ENCODE assay signal across 9 cellular contexts in genomic region chr10:121910673-121911420, GRCh38. TPM values are rescaled to one million over a fixed set of nuclear protein-coding genes. Genes with fewer than 3 reads are reported as not detected.
DNase-seq lines count a peak whose midpoint lies in the region; ATAC-seq and TF ChIP-seq lines count a peak whose summit lies in the region.
"Had no signal": no experiment of that assay in that cellular context is flagged by ENCODE, and none has a peak within 500 bp of the region (broad histone marks: within the 10 kb centered on the region; RNA-seq: fewer than 3 reads in every experiment).

No MANE protein-coding gene starts in this region.

- DNase-seq in MCF 10A (ENCODE audit: unreplicated experiment) (peak; percentile 17), breast epithelium (ENCODE audit: low spot score in 2 of 2) (no peak), epithelial cell of proximal tubule (ENCODE audit: low read depth) (peak; percentile 69), thyroid gland (no peak), NAMALWA (ENCODE audit: low spot score) (no peak), heart right ventricle (no peak)
- DNase-seq in stimulated activated CD4-positive, alpha-beta T cell treated with anti-CD3 and anti-CD28 coated beads, Interleukin-4, amount 100 ng/mL, for 24 hours, result no peak
- DNase-seq: activated gamma-delta T cell treated with Interleukin-2 at 50 U/mL for 16 hours had no signal

- H3K4me1 Mint-ChIP-seq in MCF 10A (ENCODE audit: insufficient read depth, unreplicated experiment), result no peaks in the 10 kb centered on the region

- no peaks in the 10 kb centered on the region for H3K27me3 Mint-ChIP-seq in MCF 10A (ENCODE audit: insufficient read depth, unreplicated experiment)

- CTCF ChIA-PET in MCF 10A (lab: Yijun Ruan, JAX), result interaction anchor here (1.6 kb wide), 1 partner anchor 11 kb away, joined by 9 read pairs; no protein-coding TSS in a partner anchor

- H3K27ac Mint-ChIP-seq in MCF 10A (ENCODE audit: low read depth, unreplicated experiment), result no peak overlapping the region

- BruUV-seq in MCF 10A (replicated peaks; lab: Mats Ljungman, UMichigan), result no TSS peak

- no peak overlapping the region for H3K27ac ChIP-seq in breast epithelium
- peak overlapping the region in 2 of 3 donors; percentile 5 to 39 for H3K27ac ChIP-seq in thyroid gland
- H3K27ac ChIP-seq in heart right ventricle, result peak overlapping the region in 1 of 10 donors; percentile 27

- H3K4me3 ChIP-seq in breast epithelium, result no peak overlapping the region
- H3K4me3 ChIP-seq in epithelial cell of proximal tubule (ENCODE audit: low read depth, low read length), result no peak overlapping the region
- H3K4me3 ChIP-seq in thyroid gland (replicated peaks in 1 of 3), result no peak overlapping the region
- no peak overlapping the region for H3K4me3 ChIP-seq in heart right ventricle

- peak; percentile 63 for ATAC-seq in HG03354 (IDR thresholded peaks at IDR 0.05; ENCODE audit: poor library complexity, severe bottlenecking, unreplicated experiment)
- ATAC-seq in heart right ventricle, result no peak

- H3K36me3 ChIP-seq in breast epithelium, result peaks cover 4% of the 10 kb centered on the region
- H3K36me3 ChIP-seq in thyroid gland, result peaks cover 0 to 10% of the 10 kb centered on the region in 2 donors
- peaks cover 0 to 89% (median 19%) of the 10 kb centered on the region in 9 donors for H3K36me3 ChIP-seq in heart right ventricle

- WGBS in thyroid gland, 2 donors, result 71 to 73% methylated on average over 5 of the region's 5 CpGs
- WGBS in heart right ventricle, 2 donors, result 65 to 78% methylated on average over 5 of the region's 5 CpGs

- TF ChIP-seq CTCF in MCF 10A (IDR thresholded peaks at IDR 0.05; ENCODE audit: unreplicated experiment), result no peak
- TF ChIP-seq CTCF in breast epithelium (IDR thresholded peaks at IDR 0.05), result no peak
- no peak for TF ChIP-seq CTCF in epithelial cell of proximal tubule (conservative IDR thresholded peaks at IDR 0.05; ENCODE audit: low read depth, low read length)
- no peak for TF ChIP-seq CTCF in thyroid gland (IDR thresholded peaks at IDR 0.05)
- no peak for TF ChIP-seq CTCF in heart right ventricle (IDR thresholded peaks at IDR 0.05)

- TF ChIP-seq POLR2A in breast epithelium (IDR thresholded peaks at IDR 0.05) (no peak), thyroid gland (IDR thresholded peaks at IDR 0.05) (no peak)

- H3K9me3 ChIP-seq in breast epithelium (no peaks in the 10 kb centered on the region), thyroid gland (no peaks in the 10 kb centered on the region), heart right ventricle (no peaks in the 10 kb centered on the region)

- no peaks in the 10 kb centered on the region for H3K27me3 ChIP-seq in breast epithelium
- H3K27me3 ChIP-seq in thyroid gland, result no peaks in the 10 kb centered on the region
- no peaks in the 10 kb centered on the region for H3K27me3 ChIP-seq in heart right ventricle

- intact Hi-C loops in MCF 10A (cut with micrococcal nuclease), result no loop called here
- intact Hi-C loops in breast epithelium (cut with DNase I; ENCODE audit: low total_unique reads), result no loop called here
- intact Hi-C loops in thyroid gland (cut with DNase I), result no loop called here
- intact Hi-C loops in heart right ventricle (cut with DNase I), result no loop called here

- H3K9me3 Mint-ChIP-seq in MCF 10A (ENCODE audit: unreplicated experiment), result no peaks in the 10 kb centered on the region

- POLR2A ChIA-PET in MCF 10A (lab: Yijun Ruan, JAX), result interaction anchor here (0.7 to 2.3 kb wide), 3 partner anchors 8 to 17 kb away, joined by 3 to 10 read pairs (median 3); partner anchors contain the start of gene ATE1

- no peak overlapping the region for H3K4me3 Mint-ChIP-seq in MCF 10A (ENCODE audit: unreplicated experiment)

- H3K4me1 ChIP-seq in breast epithelium, result no peaks in the 10 kb centered on the region
- peaks cover 4% of the 10 kb centered on the region in 2 donors for H3K4me1 ChIP-seq in thyroid gland
- peaks cover 0 to 21% (median 8%) of the 10 kb centered on the region in 9 donors for H3K4me1 ChIP-seq in heart right ventricle

- peaks cover 58% of the 10 kb centered on the region for H3K36me3 Mint-ChIP-seq in MCF 10A (ENCODE audit: insufficient read depth, unreplicated experiment)

RNA-seq across cellular contexts. Expression of gene ATE1, which starts 17.0 kb away (rescaled TPM):
- total RNA-seq in MCF 10A (2022) (33.1 and 40.4 TPM in 2 replicates), breast epithelium (10 to 100 TPM; 25.0 to 46.8 (median 29.5) TPM), epithelial cell of proximal tubule (15.2 and 22.7 TPM in 2 replicates), thyroid gland (10 to 100 TPM; 47.3 to 66.0 (median 58.0) TPM), heart right ventricle (10 to 100 TPM; 36.1 to 57.7 (median 43.2) TPM)
- polyA plus RNA-seq in heart right ventricle, result 1 to 10 TPM; 4.5 to 6.9 TPM

Comparison
In these comparisons a context has a peak if more than half of its experiments do, and no peak if none do; other contexts are left out.
1. DNase-seq: peak in MCF 10A (single experiment) and epithelial cell of proximal tubule (single experiment); none in breast epithelium (0 of 2), thyroid gland (0 of 2), NAMALWA (single experiment), stimulated activated CD4-positive, alpha-beta T cell treated with anti-CD3 and anti-CD28 coated beads, Interleukin-4, amount 100 ng/mL, for 24 hours (single experiment) and heart right ventricle (0 of 2).
2. H3K27ac ChIP-seq: peak in thyroid gland (2 of 3); none in breast epithelium (0 of 2).